In the genomic region with DNA sequence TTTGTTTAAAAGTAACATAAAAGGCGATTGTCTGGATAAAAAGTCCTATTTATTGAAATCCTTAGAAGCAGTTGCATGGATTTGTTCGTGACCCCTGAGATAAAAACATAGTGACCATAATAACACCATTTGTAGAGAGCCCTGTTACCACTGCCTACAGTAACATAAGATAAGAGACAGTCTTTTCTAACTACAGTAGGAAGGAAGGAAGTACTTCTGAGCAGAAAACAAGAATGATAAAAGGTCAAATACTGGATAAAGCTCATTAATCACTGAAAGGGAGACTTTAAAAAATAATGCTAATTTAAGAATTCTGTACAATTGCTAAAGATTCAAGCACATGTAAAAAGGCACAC, we compare ENCODE assay signal across 13 cellular contexts.
"Had no signal": no experiment of that assay in that cellular context is flagged by ENCODE, and none has a peak within 500 bp of the region (broad histone marks: within the 10 kb centered on the region; RNA-seq: fewer than 3 reads in every experiment).

No MANE protein-coding gene starts in this region.

- H3K27ac ChIP-seq: cardiac muscle cell, colonic mucosa, foreskin keratinocyte, right atrium auricular region had no signal

- ATAC-seq: activated T-helper 17 cell treated with anti-CD3 and anti-CD28 coated beads, Interleukin-2, amount 50 U/mL, for 72 hours; foreskin keratinocyte; natural killer cell had no signal

- H3K4me1 ChIP-seq: colonic mucosa, foreskin keratinocyte, right atrium auricular region had no signal

- H3K36me3 ChIP-seq: cardiac muscle cell, colonic mucosa, right atrium auricular region had no signal

- H3K27me3 ChIP-seq: colonic mucosa, foreskin keratinocyte, right atrium auricular region had no signal

- DNase-seq: activated CD4-positive, alpha-beta T cell treated with anti-CD3 and anti-CD28 coated beads, Interleukin-2, amount 50 U/mL, for 4 hours; activated CD4-positive, CD25-positive, alpha-beta regulatory T cell treated with anti-CD3 and anti-CD28 coated beads, Interleukin-2, amount 50 U/mL, for 72 hours; activated naive CD4-positive, alpha-beta T cell treated with Interleukin-2 at 50 U/mL for 16 hours; activated T-cell treated with anti-CD3 and anti-CD28 coated beads for 4 hours; colonic mucosa; foreskin keratinocyte; natural killer cell; small intestine; stimulated activated CD4-positive, alpha-beta T cell treated with anti-CD3 and anti-CD28 coated beads, Interleukin-4, amount 100 ng/mL, for 24 hours; stimulated activated naive CD4-positive, alpha-beta T cell had no signal

- H3K9me3 ChIP-seq: colonic mucosa, right atrium auricular region had no signal

- H3K4me3 ChIP-seq: cardiac muscle cell, colonic mucosa, right atrium auricular region had no signal
